2 cellular contexts compared by ENCODE assay signal in genomic region chr15:65329991-65330735, GRCh38.
TF ChIP-seq lines count a peak whose summit lies in the region.

No MANE protein-coding gene starts in this region.

TF ChIP-seq in SK-N-SH, 30 proteins besides CTCF, POLR2A, EP300 and RAD21 (continued from another document):
- TF ChIP-seq IRF3 (IDR thresholded peaks at IDR 0.05; ENCODE audit: low read depth, low read length) (no peak), EZH2phosphoT487 (IDR thresholded peaks at IDR 0.05; ENCODE audit: borderline replicate concordance, low read depth) (no peak), RFX5 (IDR thresholded peaks at IDR 0.05; ENCODE audit: low read length) (no peak), SMC3 (IDR thresholded peaks at IDR 0.05; ENCODE audit: low read depth, low read length) (no peak), USF2 (IDR thresholded peaks at IDR 0.05; ENCODE audit: borderline replicate concordance, low read depth, low read length) (no peak), MEF2A (IDR thresholded peaks at IDR 0.05; ENCODE audit: borderline replicate concordance, low read depth) (no peak), RXRA (IDR thresholded peaks at IDR 0.05; ENCODE audit: borderline replicate concordance, low read depth) (no peak), SIN3A (IDR thresholded peaks at IDR 0.05; ENCODE audit: borderline replicate concordance, low read depth, low read length) (no peak)
TF ChIP-seq in SK-N-SH: peak in this region for 0.

TF ChIP-seq in SK-N-SH treated with all-trans-retinoic acid at 6 μM for 48 hours, 23 proteins besides CTCF, POLR2A, EP300 and RAD21 (continued from another document):
- TF ChIP-seq CSDC2 (CRISPR knock-in tag; IDR thresholded peaks at IDR 0.05) = no peak
- no peak for TF ChIP-seq ARNTL (CRISPR knock-in tag; IDR thresholded peaks at IDR 0.05; ENCODE audit: borderline replicate concordance, low read depth)
- TF ChIP-seq PATZ1 (CRISPR knock-in tag; IDR thresholded peaks at IDR 0.05; ENCODE audit: borderline replicate concordance) = no peak
- no peak for TF ChIP-seq ZC3H10 (CRISPR knock-in tag; IDR thresholded peaks at IDR 0.05)
- no peak for TF ChIP-seq TOX (CRISPR knock-in tag; IDR thresholded peaks at IDR 0.05; ENCODE audit: borderline replicate concordance)
- TF ChIP-seq ZNF70 (CRISPR knock-in tag; IDR thresholded peaks at IDR 0.05) = no peak
- no peak for TF ChIP-seq OSR1 (CRISPR knock-in tag; IDR thresholded peaks at IDR 0.05)
- no peak for TF ChIP-seq ZNF8 (CRISPR knock-in tag; IDR thresholded peaks at IDR 0.05)
- no peak for TF ChIP-seq ZNF565 (CRISPR knock-in tag; conservative IDR thresholded peaks at IDR 0.05; ENCODE audit: low read depth)
- TF ChIP-seq CREB5 (CRISPR knock-in tag; IDR thresholded peaks at IDR 0.05; ENCODE audit: low read depth) = no peak
- TF ChIP-seq BACH2 (CRISPR knock-in tag; IDR thresholded peaks at IDR 0.05; ENCODE audit: borderline replicate concordance) = no peak
- TF ChIP-seq SNAI2 (CRISPR knock-in tag; IDR thresholded peaks at IDR 0.05) = no peak
- TF ChIP-seq CSRNP3 (CRISPR knock-in tag; IDR thresholded peaks at IDR 0.05) = no peak
- no peak for TF ChIP-seq ZFP30 (CRISPR knock-in tag; IDR thresholded peaks at IDR 0.05)
